In genomic region chr5:16490911-16491310, GRCh38 we compare ENCODE assay signal across 22 cellular contexts. TPM values are rescaled to one million over a fixed set of nuclear protein-coding genes. Genes with fewer than 3 reads are reported as not detected.
DNase-seq lines count a peak whose midpoint lies in the region; ATAC-seq, FAIRE-seq and TF ChIP-seq lines count a peak whose summit lies in the region.
"Had no signal": no experiment of that assay in that cellular context is flagged by ENCODE, and none has a peak within 500 bp of the region (broad histone marks: within the 10 kb centered on the region; RNA-seq: fewer than 3 reads in every experiment).

No MANE protein-coding gene starts in this region.

- peak; percentile 62 for FAIRE-seq in keratinocyte (lab: Jason Lieb, UNC)
- no peak for FAIRE-seq in HepG2 (lab: Jason Lieb, UNC)
- FAIRE-seq: GM12878, GM19239 had no signal

- no peaks in the 10 kb centered on the region for H3K4me1 ChIP-seq in CD4-positive, CD25-positive, alpha-beta regulatory T cell (ENCODE audit: control insufficient read depth, insufficient read depth, low read length, poor library complexity, severe bottlenecking)
- peaks cover 20% of the 10 kb centered on the region for H3K4me1 ChIP-seq in keratinocyte (ENCODE audit: control insufficient read depth, extremely low read depth, insufficient read depth, low read length)
- H3K4me1 ChIP-seq in HepG2 (ENCODE audit: insufficient read depth, low read length) = no peaks in the 10 kb centered on the region

- TF ChIP-seq EP300 in HepG2 (IDR thresholded peaks at IDR 0.05; ENCODE audit: low read depth in 2 of 2, low read length in 2 of 2) (no peak), HepG2 (CRISPR knock-in tag; IDR thresholded peaks at IDR 0.05; ENCODE audit: borderline replicate concordance) (no peak)

- WGBS in HepG2 (ENCODE audit: low lambda C conversion rate) = 28% methylated on average over 8 of the region's 8 CpGs

- H3K4me3 Mint-ChIP-seq in CD4-positive, CD25-positive, alpha-beta regulatory T cell = no peak overlapping the region
- no peak overlapping the region for H3K4me3 Mint-ChIP-seq in CD4-positive, alpha-beta T cell
- no peak overlapping the region for H3K4me3 Mint-ChIP-seq in chondrocyte (ENCODE audit: unreplicated experiment)
- H3K4me3 Mint-ChIP-seq: CD14-positive monocyte, GM23338 had no signal

- H4K20me1 ChIP-seq in keratinocyte (ENCODE audit: control insufficient read depth, extremely low read depth, insufficient read depth, low read length) = no peaks in the 10 kb centered on the region
- no peaks in the 10 kb centered on the region for H4K20me1 ChIP-seq in HepG2 (ENCODE audit: insufficient read depth, low read length)

- TF ChIP-seq RAD21 in HepG2 (CRISPR knock-in tag; IDR thresholded peaks at IDR 0.05) = no peak

- H3K27ac Mint-ChIP-seq in CD4-positive, CD25-positive, alpha-beta regulatory T cell = peak overlapping the region; percentile 45 to 65 (median 54)
- peak overlapping the region; percentile 56 for H3K27ac Mint-ChIP-seq in CD4-positive, alpha-beta T cell
- peak overlapping the region; percentile 28 for H3K27ac Mint-ChIP-seq in chondrocyte (ENCODE audit: unreplicated experiment)
- H3K27ac Mint-ChIP-seq: GM23338 had no signal

- H3K9me1 ChIP-seq in keratinocyte (ENCODE audit: control insufficient read depth, extremely low read depth, insufficient read depth, low read length) = no peaks in the 10 kb centered on the region

- H3K36me3 ChIP-seq in CD4-positive, CD25-positive, alpha-beta regulatory T cell (ENCODE audit: control insufficient read depth, insufficient read depth, low read length) = no peaks in the 10 kb centered on the region
- no peaks in the 10 kb centered on the region for H3K36me3 ChIP-seq in keratinocyte (ENCODE audit: control insufficient read depth in 2 of 2, extremely low read depth in 1 of 2, insufficient read depth in 2 of 2, low read length in 2 of 2)
- no peaks in the 10 kb centered on the region for H3K36me3 ChIP-seq in HepG2 (replicated peaks in 1 of 2; ENCODE audit: control insufficient read depth in 1 of 2, insufficient read depth in 2 of 2, low read length in 2 of 2)

- no TSS peak for BruUV-seq in HepG2 (replicated peaks; lab: Mats Ljungman, UMichigan)

- dilution Hi-C loops in keratinocyte (cut with MboI; ENCODE audit: extremely low pct_ligation_motif_present, low sequenced_read_pairs) = no loop called here

- no peak overlapping the region for H3K27ac ChIP-seq in CD4-positive, CD25-positive, alpha-beta regulatory T cell (ENCODE audit: insufficient read depth, low read length, poor library complexity, severe bottlenecking)
- no peak overlapping the region for H3K27ac ChIP-seq in CD4-positive, alpha-beta T cell (ENCODE audit: low read depth, low read length)
- H3K27ac ChIP-seq in keratinocyte (ENCODE audit: control insufficient read depth, insufficient read depth, low read length) = no peak overlapping the region
- no peak overlapping the region for H3K27ac ChIP-seq in HepG2 (ENCODE audit: extremely low read length, insufficient read depth, low read length)

- no peaks in the 10 kb centered on the region for H3K27me3 Mint-ChIP-seq in CD4-positive, CD25-positive, alpha-beta regulatory T cell
- H3K27me3 Mint-ChIP-seq in CD4-positive, alpha-beta T cell = no peaks in the 10 kb centered on the region
- H3K27me3 Mint-ChIP-seq in chondrocyte (ENCODE audit: low read depth) = no peaks in the 10 kb centered on the region

- no peak overlapping the region for H3K9ac ChIP-seq in keratinocyte (ENCODE audit: control insufficient read depth, extremely low read depth, insufficient read depth, low read length)
- no peak overlapping the region for H3K9ac ChIP-seq in HepG2 (ENCODE audit: insufficient read depth, low read depth, low read length)

- peaks cover 8 to 52% (median 37%) of the 10 kb centered on the region in 4 donors for H3K4me1 Mint-ChIP-seq in CD4-positive, CD25-positive, alpha-beta regulatory T cell
- H3K4me1 Mint-ChIP-seq in CD4-positive, alpha-beta T cell (ENCODE audit: low read depth) = peaks cover 63% of the 10 kb centered on the region
- peaks cover 23% of the 10 kb centered on the region for H3K4me1 Mint-ChIP-seq in chondrocyte (ENCODE audit: low read depth)
- H3K4me1 Mint-ChIP-seq: CD14-positive monocyte, GM23338 had no signal

- CTCF ChIA-PET in CD4-positive, alpha-beta T cell (lab: Charles Lee) = interaction anchor here (1.8 kb wide), 1 partner anchor 176 kb away, joined by 8 read pairs; no protein-coding TSS in a partner anchor
- CTCF ChIA-PET in HepG2 (lab: Yijun Ruan, JAX; ENCODE audit: low intra/inter-chr PET ratio, low total read pairs) = no interaction called here

- no peaks in the 10 kb centered on the region for H3K27me3 ChIP-seq in CD4-positive, CD25-positive, alpha-beta regulatory T cell (ENCODE audit: control insufficient read depth, insufficient read depth, low read length)
- H3K27me3 ChIP-seq in CD4-positive, alpha-beta T cell (ENCODE audit: control insufficient read depth, insufficient read depth, low read length) = no peaks in the 10 kb centered on the region
- H3K27me3 ChIP-seq in keratinocyte (ENCODE audit: control insufficient read depth, extremely low read depth, insufficient read depth, low read length) = no peaks in the 10 kb centered on the region
- H3K27me3 ChIP-seq in HepG2 (ENCODE audit: control insufficient read depth in 1 of 2, insufficient read depth in 2 of 2, low read length in 2 of 2) = no peaks in the 10 kb centered on the region; a peak in 1 of 5 replicates

- ATAC-seq in CD4-positive, CD25-positive, alpha-beta regulatory T cell (ENCODE audit: low read depth in 2 of 2) = no peak
- no peak for ATAC-seq in CD4-positive, alpha-beta T cell (ENCODE audit: poor library complexity)
- ATAC-seq in HepG2 = no peak
- ATAC-seq: GM12878, GM23338, SK-N-SH treated with all-trans-retinoic acid at 6 μM for 48 hours had no signal

- peaks cover 6 to 13% of the 10 kb centered on the region in 2 experiments for H3K9me3 ChIP-seq in CD4-positive, CD25-positive, alpha-beta regulatory T cell (ENCODE audit: control insufficient read depth in 2 of 2, low read length in 2 of 2)
- H3K9me3 ChIP-seq in CD4-positive, alpha-beta T cell (ENCODE audit: control insufficient read depth, low read length) = peaks cover 11% of the 10 kb centered on the region
- H3K9me3 ChIP-seq in keratinocyte (ENCODE audit: control insufficient read depth, low read depth, low read length) (no peaks in the 10 kb centered on the region), HepG2 (ENCODE audit: low read length) (peaks cover 14% of the 10 kb centered on the region; the same call in 1 of the 2 replicates)

- no peak for TF ChIP-seq POLR2A in HepG2 (IDR thresholded peaks at IDR 0.05; ENCODE audit: insufficient read depth in 1 of 2, low read depth in 2 of 2, low read length in 2 of 2)

- POLR2A ChIA-PET in CD4-positive, alpha-beta T cell (lab: Charles Lee) = no interaction called here
- POLR2A ChIA-PET in HepG2 (lab: Yijun Ruan, JAX) = no interaction called here

- TF ChIP-seq CTCF in CD4-positive, alpha-beta T cell (IDR thresholded peaks at IDR 0.05) = no peak
- TF ChIP-seq CTCF in chondrocyte (IDR thresholded peaks at IDR 0.05) = no peak
- TF ChIP-seq CTCF in keratinocyte (optimal IDR thresholded peaks at IDR 0.05 in 1 of 3, IDR thresholded peaks at IDR 0.05 in 1 of 3, conservative IDR thresholded peaks at IDR 0.05 in 1 of 3; ENCODE audit: extremely low read depth in 1 of 3, insufficient read depth in 2 of 3, low read length in 3 of 3) = no peak
- no peak for TF ChIP-seq CTCF in HepG2 (CRISPR knock-in tag; IDR thresholded peaks at IDR 0.05)

- peaks cover 0 to 14% (median 6%) of the 10 kb centered on the region in 7 donors for H3K9me3 Mint-ChIP-seq in CD4-positive, CD25-positive, alpha-beta regulatory T cell
- peaks cover 5% of the 10 kb centered on the region for H3K9me3 Mint-ChIP-seq in CD4-positive, alpha-beta T cell
- H3K9me3 Mint-ChIP-seq in chondrocyte (ENCODE audit: low read depth) = peaks cover 7% of the 10 kb centered on the region

- H3K4me2 ChIP-seq in keratinocyte (ENCODE audit: control insufficient read depth, extremely low read depth, insufficient read depth, low read depth, low read length) (no peak overlapping the region), HepG2 (ENCODE audit: low read depth, low read length) (no peak overlapping the region)
- H3K4me2 ChIP-seq: GM23338 had no signal

- intact Hi-C loops in CD4-positive, alpha-beta T cell (cut with DNase I, micrococcal nuclease) = loop anchor here in 1 of 2 experiments (5.0 to 10.0 kb wide), 2 partner anchors 56 to 704 kb away; no protein-coding TSS in a partner anchor
- intact Hi-C loops in HepG2 (cut with micrococcal nuclease; ENCODE audit: unreplicated experiment) = no loop called here

- DNase-seq in CD4-positive, CD25-positive, alpha-beta regulatory T cell = no peak
- DNase-seq in CD4-positive, alpha-beta T cell = no peak
- DNase-seq in chondrocyte (ENCODE audit: low spot score) (no peak), keratinocyte (ENCODE audit: low read depth, low spot score) (no peak), NCI-H1048 (lab: John Stamatoyannopoulos, UW) (no peak), NCI-H82 treated with DMSO at 0.1 percent for 48 hours (lab: John Stamatoyannopoulos, UW; ENCODE audit: unreplicated experiment) (no peak), HepG2 (ENCODE audit: low spot score) (no peak)
- DNase-seq: DMS53, EL, HCEC 1CT, KBM-7, NCI-H1417, NCI-H187, NCI-H2107, NCI-H510A treated with DMSO at 0.1 percent for 48 hours, NCI-H774, SIG-M5 had no signal

- H2AFZ ChIP-seq in keratinocyte (ENCODE audit: control insufficient read depth, low read length) = no peak overlapping the region
- H2AFZ ChIP-seq in HepG2 (ENCODE audit: low read length) = no peak overlapping the region
- H2AFZ ChIP-seq: GM23338 had no signal

- peaks cover 23% of the 10 kb centered on the region for H3K36me3 Mint-ChIP-seq in CD4-positive, CD25-positive, alpha-beta regulatory T cell
- peaks cover 21% of the 10 kb centered on the region for H3K36me3 Mint-ChIP-seq in CD4-positive, alpha-beta T cell (ENCODE audit: low read depth)
- peaks cover 6% of the 10 kb centered on the region for H3K36me3 Mint-ChIP-seq in chondrocyte (ENCODE audit: low read depth)
- H3K36me3 Mint-ChIP-seq: CD14-positive monocyte had no signal

- no peaks in the 10 kb centered on the region for H3K79me2 ChIP-seq in keratinocyte (ENCODE audit: control insufficient read depth, insufficient read depth, low read length)
- H3K79me2 ChIP-seq in HepG2 (ENCODE audit: insufficient read depth, low read length) = no peaks in the 10 kb centered on the region

- H3K4me3 ChIP-seq in CD4-positive, CD25-positive, alpha-beta regulatory T cell (ENCODE audit: low read depth, low read length) = no peak overlapping the region
- H3K4me3 ChIP-seq in keratinocyte (ENCODE audit: control insufficient read depth in 2 of 3, extremely low read depth in 1 of 3, insufficient read depth in 2 of 3, low read depth in 1 of 3, low read length in 3 of 3) (no peak overlapping the region), HepG2 (replicated peaks in 1 of 3; ENCODE audit: insufficient read depth in 1 of 3, low read depth in 2 of 3, low read length in 3 of 3) (no peak overlapping the region)
- H3K4me3 ChIP-seq: GM12878, GM23338 had no signal

- in situ Hi-C loops in HepG2 (cut with HindIII; ENCODE audit: extremely low pct_ligation_motif_present, low pct_unique_long_range_greater_than_20kb) = no loop called here

RNA-seq across cellular contexts. Expression of gene ZNF622, which starts 25.3 kb away (rescaled TPM):
- total RNA-seq in CD4-positive, CD25-positive, alpha-beta regulatory T cell = 42.0 TPM
- 10 to 100 TPM; 51.8 to 69.8 (median 60.2) TPM for polyA plus RNA-seq in CD4-positive, CD25-positive, alpha-beta regulatory T cell
- total RNA-seq in CD4-positive, alpha-beta T cell = 10 to 100 TPM; 52.5 to 54.1 TPM
- total RNA-seq in chondrocyte (30.5 to 32.7 TPM (median 30.9 TPM) in 3 replicates), HepG2 (2016; rRNA removed; fragmentation: Illumina TruSeq; extraction: Trizol) (44.7 and 50.2 TPM in 2 replicates)
- polyA plus RNA-seq in keratinocyte (19.8 to 23.1 TPM (median 22.6 TPM) in 3 replicates), HepG2 (2011; rRNA removed) (10.9 and 12.1 TPM in 2 replicates)
- 107 TPM for polyA plus RNA-seq in keratinocyte (2011; ENCODE audit: low read depth)
- polyA plus RNA-seq in keratinocyte (2011; cell fraction: cytosol; rRNA removed) = 17.9 and 19.5 TPM in 2 replicates
- 27.8 and 33.5 TPM in 2 replicates for polyA plus RNA-seq in keratinocyte (2011; cell fraction: nucleus; rRNA removed)
- polyA plus RNA-seq in keratinocyte (2012; ENCODE audit: low replicate concordance) = 41.5 and 51.1 TPM in 2 replicates
- 6.1 to 10.3 TPM (median 8.5 TPM) in 3 replicates for polyA minus RNA-seq in keratinocyte
- polyA minus RNA-seq in keratinocyte (2011; cell fraction: cytosol; rRNA and poly(A)+ RNA removed) = 20.7 TPM
- 8.3 and 13.4 TPM in 2 replicates for polyA minus RNA-seq in keratinocyte (2011; cell fraction: nucleus; rRNA and poly(A)+ RNA removed)
- total RNA-seq in HepG2 (2016; cell fraction: cytosol; rRNA removed; fragmentation: Illumina TruSeq; extraction: Trizol; ENCODE audit: low read depth) = 7.9 and 9.2 TPM in 2 replicates
- 42.5 and 45.6 TPM in 2 replicates for total RNA-seq in HepG2 (2016; cell fraction: insoluble cytoplasmic fraction; rRNA removed; fragmentation: Illumina TruSeq; extraction: Trizol)
- 10.6 and 12.6 TPM in 2 replicates for total RNA-seq in HepG2 (2016; cell fraction: membrane; rRNA removed; fragmentation: Illumina TruSeq; extraction: Trizol)
- 25.0 and 27.5 TPM in 2 replicates for total RNA-seq in HepG2 (2016; cell fraction: nucleus; rRNA removed; fragmentation: Illumina TruSeq; extraction: Trizol)
- polyA plus RNA-seq in HepG2 (2011; cell fraction: cytosol; rRNA removed) = 11.9 and 12.6 TPM in 2 replicates
- 6.4 and 7.3 TPM in 2 replicates for polyA plus RNA-seq in HepG2 (2011; cell fraction: nucleus; rRNA removed)
- polyA plus RNA-seq in HepG2 (2012) = 21.6 and 22.5 TPM in 2 replicates
- 5.6 and 6.2 TPM in 2 replicates for polyA plus RNA-seq in HepG2 (2016; cell fraction: cytosol; fragmentation: Illumina TruSeq; extraction: Trizol; ENCODE audit: low read depth)
- 37.3 and 41.8 TPM in 2 replicates for polyA plus RNA-seq in HepG2 (2016; cell fraction: insoluble cytoplasmic fraction; fragmentation: Illumina TruSeq; extraction: Trizol; ENCODE audit: low read depth)
- polyA plus RNA-seq in HepG2 (2016; cell fraction: membrane; fragmentation: Illumina TruSeq; extraction: Trizol; ENCODE audit: low read depth) = 6.4 and 8.0 TPM in 2 replicates
- 27.7 and 29.2 TPM in 2 replicates for polyA plus RNA-seq in HepG2 (2016; cell fraction: nucleus; fragmentation: Illumina TruSeq; extraction: Trizol; ENCODE audit: insufficient read depth, low read depth)
- 9.9 and 22.3 TPM in 2 replicates for polyA minus RNA-seq in HepG2 (2011; rRNA and poly(A)+ RNA removed; ENCODE audit: low replicate concordance)
- 7.6 and 8.3 TPM in 2 replicates for polyA minus RNA-seq in HepG2 (2011; cell fraction: cytosol; rRNA and poly(A)+ RNA removed)
- 15.4 and 18.2 TPM in 2 replicates for polyA minus RNA-seq in HepG2 (2011; cell fraction: nucleus; rRNA and poly(A)+ RNA removed)
